Comparison of ENCODE assay signal across 15 cellular contexts in the genomic region with DNA sequence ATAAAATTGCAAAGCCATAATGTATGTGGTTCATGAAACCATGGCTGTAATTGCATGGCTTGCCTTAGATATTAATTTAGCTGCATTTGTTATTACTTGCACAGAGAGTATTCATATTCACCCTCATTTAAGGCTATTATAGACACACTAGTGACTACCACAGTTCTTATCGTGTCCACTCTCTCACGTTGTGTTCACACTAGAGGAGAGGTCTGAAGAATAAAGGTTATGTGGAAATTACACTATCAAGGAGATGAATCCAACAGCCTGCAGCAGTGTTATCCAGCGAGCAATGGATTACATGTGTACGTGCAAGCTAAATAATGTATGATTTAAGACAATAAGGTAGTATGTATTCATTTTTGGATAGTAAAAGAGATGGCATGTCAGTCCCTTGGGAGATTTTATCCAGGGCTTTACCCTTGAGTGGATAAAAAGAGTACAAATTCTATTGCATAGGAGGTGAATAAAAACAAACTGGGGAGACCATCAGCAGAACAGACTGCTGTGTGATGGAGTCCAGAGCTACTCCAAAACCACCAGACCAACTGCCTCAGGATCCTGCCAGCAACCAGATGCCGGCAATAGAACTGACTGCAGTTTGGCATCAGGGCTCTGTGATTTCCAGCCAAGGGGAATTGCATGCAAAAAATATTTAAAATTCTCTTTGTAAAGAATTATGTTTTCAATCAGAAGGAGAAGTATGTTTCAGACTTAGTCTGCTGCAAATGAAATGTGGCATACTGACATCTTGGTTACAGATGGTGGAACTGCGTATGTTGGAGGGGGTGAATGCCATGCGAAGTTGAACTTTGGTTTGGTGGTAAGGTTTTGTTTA.
DNase-seq lines count a peak whose midpoint lies in the region; ATAC-seq, FAIRE-seq and TF ChIP-seq lines count a peak whose summit lies in the region.
"Had no signal": no experiment of that assay in that cellular context is flagged by ENCODE, and none has a peak within 500 bp of the region (broad histone marks: within the 10 kb centered on the region; RNA-seq: fewer than 3 reads in every experiment).

No MANE protein-coding gene starts in this region.

- no peak overlapping the region for H3K4me3 ChIP-seq in HFF-Myc (replicated peaks; ENCODE audit: low read depth, low read length)
- H3K4me3 ChIP-seq in uterus: no peak overlapping the region
- no peak overlapping the region for H3K4me3 ChIP-seq in esophagus squamous epithelium

- intact Hi-C loops in uterus (cut with DNase I; ENCODE audit: low total_unique reads): no loop called here
- intact Hi-C loops in esophagus squamous epithelium (cut with DNase I): no loop called here

- H3K4me3 Mint-ChIP-seq in mesothelial cell of epicardium: no peak overlapping the region
- H3K4me3 Mint-ChIP-seq: activated naive CD8-positive, alpha-beta T cell treated with anti-CD3 and anti-CD28 coated beads, Interleukin-2, amount 10 ng/mL, durations not matched to agents 7 days and 5 days; T-helper 2 cell treated with Interferon-gamma antibody and Interleukin-4, amounts not matched to agents 5 μg/mL and 100 μg/mL, for 36 hours had no signal

- no peaks in the 10 kb centered on the region for H3K27me3 ChIP-seq in uterus
- no peaks in the 10 kb centered on the region for H3K27me3 ChIP-seq in esophagus squamous epithelium

- H3K27ac Mint-ChIP-seq in mesothelial cell of epicardium: peak overlapping the region; percentile 59
- H3K27ac Mint-ChIP-seq: activated naive CD8-positive, alpha-beta T cell treated with anti-CD3 and anti-CD28 coated beads, Interleukin-2, amount 10 ng/mL, durations not matched to agents 7 days and 5 days; T-helper 2 cell treated with Interferon-gamma antibody and Interleukin-4, amounts not matched to agents 5 μg/mL and 100 μg/mL, for 36 hours had no signal

- no peaks in the 10 kb centered on the region for H3K9me3 Mint-ChIP-seq in mesothelial cell of epicardium
- H3K9me3 Mint-ChIP-seq: activated naive CD8-positive, alpha-beta T cell treated with anti-CD3 and anti-CD28 coated beads, Interleukin-2, amount 10 ng/mL, durations not matched to agents 7 days and 5 days; T-helper 2 cell treated with Interferon-gamma antibody and Interleukin-4, amounts not matched to agents 5 μg/mL and 100 μg/mL, for 36 hours had no signal

- no peak for ATAC-seq in GM21423 (IDR thresholded peaks at IDR 0.05; ENCODE audit: unreplicated experiment)

- TF ChIP-seq POLR2A in uterus (IDR thresholded peaks at IDR 0.05) (no peak), esophagus squamous epithelium (IDR thresholded peaks at IDR 0.05) (no peak), GM12891 (IDR thresholded peaks at IDR 0.05; ENCODE audit: low read depth, low read length) (no peak)

- no peaks in the 10 kb centered on the region for H3K27me3 Mint-ChIP-seq in mesothelial cell of epicardium (ENCODE audit: low read depth)
- H3K27me3 Mint-ChIP-seq: activated naive CD8-positive, alpha-beta T cell treated with anti-CD3 and anti-CD28 coated beads, Interleukin-2, amount 10 ng/mL, durations not matched to agents 7 days and 5 days had no signal

- no peaks in the 10 kb centered on the region for H3K36me3 Mint-ChIP-seq in mesothelial cell of epicardium
- H3K36me3 Mint-ChIP-seq: activated naive CD8-positive, alpha-beta T cell treated with anti-CD3 and anti-CD28 coated beads, Interleukin-2, amount 10 ng/mL, durations not matched to agents 7 days and 5 days had no signal

- H3K27ac ChIP-seq in uterus: no peak overlapping the region
- no peak overlapping the region for H3K27ac ChIP-seq in esophagus squamous epithelium

- peaks cover 37% of the 10 kb centered on the region for H3K4me1 Mint-ChIP-seq in mesothelial cell of epicardium
- H3K4me1 Mint-ChIP-seq: activated naive CD8-positive, alpha-beta T cell treated with anti-CD3 and anti-CD28 coated beads, Interleukin-2, amount 10 ng/mL, durations not matched to agents 7 days and 5 days had no signal

- no peak for FAIRE-seq in GM12891 (lab: Jason Lieb, UNC)

- DNase-seq in AG08396 (ENCODE audit: low spot score) (peak; percentile 21), HFF-Myc (ENCODE audit: extremely low read depth, low read depth) (peak; percentile 83), epidermal melanocyte (ENCODE audit: insufficient read length, low spot score) (peak; percentile 52), mesothelial cell of epicardium (ENCODE audit: low spot score in 2 of 2, unreplicated experiment in 2 of 2) (no peak), uterus (no peak), esophagus squamous epithelium (lab: John Stamatoyannopoulos, UW) (no peak), GM12891 (ENCODE audit: insufficient read length, low spot score) (no peak)
- DNase-seq: activated CD4-positive, alpha-beta T cell treated with anti-CD3 and anti-CD28 coated beads for 1 hour; activated CD8-positive, alpha-beta memory T cell treated with anti-CD3 and anti-CD28 coated beads, Interleukin-2, amount 50 U/mL, for 48 hours; activated naive CD8-positive, alpha-beta T cell treated with anti-CD3 and anti-CD28 coated beads, Interleukin-2, amount 10 ng/mL, durations not matched to agents 7 days and 5 days; cerebellar nuclear complex; NCI-H2171; NK-92 treated with Interleukin-12 subunit alpha and Interleukin-12 subunit beta, amount 100 ng/mL, for 24 hours had no signal

- H3K9me3 ChIP-seq in uterus (no peaks in the 10 kb centered on the region), esophagus squamous epithelium (no peaks in the 10 kb centered on the region)

- TF ChIP-seq CTCF in HFF-Myc (IDR thresholded peaks at IDR 0.05; ENCODE audit: low read depth, low read length, missing control alignments): no peak
- TF ChIP-seq CTCF in mesothelial cell of epicardium (IDR thresholded peaks at IDR 0.05; ENCODE audit: unreplicated experiment): no peak
- TF ChIP-seq CTCF in uterus (IDR thresholded peaks at IDR 0.05): no peak
- no peak for TF ChIP-seq CTCF in esophagus squamous epithelium (IDR thresholded peaks at IDR 0.05)

- WGBS in esophagus squamous epithelium, 2 donors: 77 to 78% methylated on average over 7 of the region's 7 CpGs

- H3K4me1 ChIP-seq in uterus (no peaks in the 10 kb centered on the region), esophagus squamous epithelium (peaks cover 0 to 30% (median 0%) of the 10 kb centered on the region in 3 donors)

- no peaks in the 10 kb centered on the region for H3K36me3 ChIP-seq in uterus
- no peaks in the 10 kb centered on the region for H3K36me3 ChIP-seq in esophagus squamous epithelium

TF ChIP-seq in GM12891, 5 proteins besides CTCF, POLR2A, EP300 and RAD21:
- TF ChIP-seq SPI1 (IDR thresholded peaks at IDR 0.05; ENCODE audit: low read depth, low read length): no peak
- TF ChIP-seq POU2F2 (IDR thresholded peaks at IDR 0.05; ENCODE audit: low read depth, low read length): no peak
- TF ChIP-seq POLR2AphosphoS5 (IDR thresholded peaks at IDR 0.05; ENCODE audit: low read depth, low read length): no peak
- TF ChIP-seq TAF1 (IDR thresholded peaks at IDR 0.05; ENCODE audit: low read depth, low read length): no peak
- no peak for TF ChIP-seq PAX5 (IDR thresholded peaks at IDR 0.05; ENCODE audit: insufficient read depth, low read length, severe bottlenecking)
TF ChIP-seq in GM12891: peak in this region for 0.

Comparison
In these comparisons a context has a peak if more than half of its experiments do, and no peak if none do; other contexts are left out.
1. DNase-seq: peak in AG08396 (single experiment), HFF-Myc (single experiment) and epidermal melanocyte (single experiment); none in mesothelial cell of epicardium (0 of 2), uterus (0 of 2), esophagus squamous epithelium (single experiment) and GM12891 (single experiment).